Comparison of ENCODE assay signal across 1 cellular context in genomic region chr1:51518033-51518729, GRCh38.
TF ChIP-seq lines count a peak whose summit lies in the region.

No MANE protein-coding gene starts in this region.

TF ChIP-seq in GM23338, 12 proteins besides CTCF, POLR2A, EP300 and RAD21 (continued from another document):
- TF ChIP-seq ZNF462 (CRISPR knock-in tag; IDR thresholded peaks at IDR 0.05) (no peak), ETS1 (IDR thresholded peaks at IDR 0.05) (no peak), EZH2phosphoT487 (IDR thresholded peaks at IDR 0.05; ENCODE audit: unreplicated experiment) (no peak), STAT1 (IDR thresholded peaks at IDR 0.05; ENCODE audit: unreplicated experiment) (no peak), REST (IDR thresholded peaks at IDR 0.05; ENCODE audit: unreplicated experiment) (no peak), NANOG (IDR thresholded peaks at IDR 0.05; ENCODE audit: borderline replicate concordance) (no peak)
TF ChIP-seq in GM23338: peak in this region for 0.
